In the genomic region with DNA sequence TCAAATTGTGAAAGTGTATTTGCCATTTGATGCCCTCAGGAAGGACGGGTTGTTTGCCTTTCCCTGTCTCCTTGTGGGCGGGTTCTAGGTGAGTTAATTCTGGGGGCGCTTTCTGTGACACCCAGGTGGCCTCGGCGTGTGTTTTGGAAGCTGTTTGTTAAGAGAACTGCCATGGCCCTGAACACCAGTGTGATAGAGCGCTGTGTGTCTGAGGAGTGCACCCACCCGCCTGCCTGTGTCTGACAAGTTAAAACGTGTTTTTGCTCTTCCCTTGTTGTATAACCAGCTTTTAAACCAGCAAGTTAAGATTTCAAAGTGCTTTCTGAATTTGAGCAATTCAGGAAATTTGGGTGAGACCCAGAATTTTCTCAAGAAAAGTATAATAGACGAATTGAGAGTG, we compare ENCODE assay signal across 1 cellular context.
TF ChIP-seq lines count a peak whose summit lies in the region.

No MANE protein-coding gene starts in this region.

TF ChIP-seq in WTC11, 78 proteins besides CTCF, POLR2A, EP300 and RAD21 (continued from another document):
- TF ChIP-seq, protein P1, sequence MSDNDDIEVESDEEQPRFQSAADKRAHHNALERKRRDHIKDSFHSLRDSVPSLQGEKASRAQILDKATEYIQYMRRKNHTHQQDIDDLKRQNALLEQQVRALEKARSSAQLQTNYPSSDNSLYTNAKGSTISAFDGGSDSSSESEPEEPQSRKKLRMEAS (CRISPR knock-in tag; IDR thresholded peaks at IDR 0.05), result no peak
- TF ChIP-seq TEAD4 (CRISPR knock-in tag; IDR thresholded peaks at IDR 0.05), result no peak
